Comparison of ENCODE assay signal across 23 cellular contexts in genomic region chr1:5898266-5898665, GRCh38.
"Had no signal": no experiment of that assay in that cellular context is flagged by ENCODE, and none has a peak within 500 bp of the region (broad histone marks: within the 10 kb centered on the region; RNA-seq: fewer than 3 reads in every experiment).

No MANE protein-coding gene starts in this region.

- ATAC-seq: foreskin keratinocyte; gastroesophageal sphincter; heart left ventricle; left cardiac atrium; left lung; natural killer cell; psoas muscle; right cardiac atrium; stimulated activated naive B cell treated with anti-CD40 and anti-IgM and Interleukin-4, amounts not matched to agents 10 μg/mL and 1 μg/mL and 100 μg/mL, for 72 hours had no signal

- H3K4me3 ChIP-seq: coronary artery, esophagus muscularis mucosa, gastroesophageal sphincter, heart left ventricle, hepatocyte, left lung, psoas muscle, skin epidermis, thoracic aorta, tibial nerve, upper lobe of left lung had no signal

- H3K4me1 ChIP-seq: esophagus muscularis mucosa, foreskin keratinocyte, gastroesophageal sphincter, heart left ventricle, left lung, psoas muscle, tibial nerve, upper lobe of left lung had no signal

- DNase-seq: dermis blood vessel endothelial cell; effector memory CD4-positive, alpha-beta T cell; foreskin keratinocyte; kidney; left cardiac atrium; left lung; natural killer cell; psoas muscle; right cardiac atrium; stimulated activated CD4-positive, alpha-beta T cell treated with anti-CD3 and anti-CD28 coated beads, Interleukin-15, amount 100 ng/mL, for 24 hours; stimulated activated CD4-positive, alpha-beta T cell treated with anti-CD3 and anti-CD28 coated beads, Interleukin-2, amount 100 ng/mL, for 48 hours; stimulated activated naive B cell treated with anti-CD40 and anti-IgM and Interleukin-4, amounts not matched to agents 10 μg/mL and 1 μg/mL and 100 μg/mL, for 72 hours had no signal

- FAIRE-seq: endothelial cell of umbilical vein, kidney, urothelium cell line had no signal

- H3K9me3 ChIP-seq: esophagus muscularis mucosa, gastroesophageal sphincter, left lung, psoas muscle, thoracic aorta, tibial nerve, upper lobe of left lung had no signal

- H2AFZ ChIP-seq: hepatocyte had no signal

- H3K79me2 ChIP-seq: hepatocyte had no signal

- H3K27me3 ChIP-seq: esophagus muscularis mucosa, foreskin keratinocyte, gastroesophageal sphincter, heart left ventricle, hepatocyte, left lung, tibial nerve, upper lobe of left lung had no signal

- H3K4me2 ChIP-seq: hepatocyte had no signal

- H3K36me3 ChIP-seq: thoracic aorta had no signal

- H3K27ac ChIP-seq: coronary artery, esophagus muscularis mucosa, foreskin keratinocyte, gastroesophageal sphincter, heart left ventricle, hepatocyte, left lung, psoas muscle, skin epidermis, thoracic aorta, tibial nerve, upper lobe of left lung had no signal
